ENCODE assay signal across 8 cellular contexts in the genomic region with DNA sequence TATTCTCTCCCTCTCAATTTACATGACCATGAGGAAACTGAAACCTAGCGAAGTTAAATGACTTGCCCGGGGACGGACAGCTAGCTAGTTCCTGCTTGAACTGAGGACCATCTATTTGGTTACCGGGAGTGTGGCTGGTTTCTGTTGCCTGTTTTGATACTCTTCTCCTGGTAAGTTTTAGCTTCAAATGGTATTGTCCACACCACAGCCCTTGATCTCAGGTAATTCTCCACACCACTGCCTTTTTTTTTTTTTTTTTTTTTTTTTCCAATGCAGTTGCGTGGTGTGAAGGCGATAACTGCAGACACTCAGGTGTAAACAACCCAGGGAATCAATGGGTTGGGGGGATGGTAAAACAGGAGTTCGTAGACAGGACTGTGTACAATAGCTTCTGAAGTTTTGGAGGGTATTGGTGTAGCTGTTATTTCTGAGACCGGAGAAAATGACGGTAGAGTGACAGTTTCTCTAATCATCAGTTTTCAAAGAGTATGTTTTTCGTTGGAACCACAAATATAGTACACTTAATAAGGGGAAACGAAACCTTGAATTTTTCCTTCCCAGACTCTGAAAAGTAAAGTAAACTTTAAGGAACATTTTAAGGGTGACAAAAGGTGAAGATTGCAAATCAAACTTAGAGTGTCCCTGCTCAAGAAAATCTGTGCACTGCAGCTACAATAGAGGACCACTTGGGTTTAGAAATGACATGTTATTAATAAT.
DNase-seq lines count a peak whose midpoint lies in the region; ATAC-seq lines count a peak whose summit lies in the region.

No MANE protein-coding gene starts in this region.

- peak; percentile 29 to 60 for DNase-seq in NCI-H2081 (lab: John Stamatoyannopoulos, UW)
- no peak for DNase-seq in NCI-H2081 treated with DMSO at 0.1 percent for 48 hours (lab: John Stamatoyannopoulos, UW)
- peak; percentile 14 to 59 for DNase-seq in NOMO-1 (lab: John Stamatoyannopoulos, UW; ENCODE audit: unreplicated experiment in 2 of 2)
- peak; percentile 58 for DNase-seq in iPS-NIHi7 (ENCODE audit: extremely low spot score)
- DNase-seq in HUDEP-2 (lab: John Stamatoyannopoulos, UW; ENCODE audit: unreplicated experiment in 76 of 76), result no peak

- ATAC-seq in GM21825 (IDR thresholded peaks at IDR 0.05; ENCODE audit: unreplicated experiment), result peak; percentile 66
- ATAC-seq in HG03442 (IDR thresholded peaks at IDR 0.05; ENCODE audit: unreplicated experiment), result no peak
- no peak for ATAC-seq in HG03097 (IDR thresholded peaks at IDR 0.05; ENCODE audit: low FRiP score, unreplicated experiment)

Comparison
In these comparisons a context has a peak if more than half of its experiments do, and no peak if none do; other contexts are left out.
1. DNase-seq: peak in NCI-H2081 (2 of 2), NOMO-1 (2 of 2) and iPS-NIHi7 (single experiment); none in NCI-H2081 treated with DMSO at 0.1 percent for 48 hours (single experiment) and HUDEP-2 (0 of 76).